Comparison of ENCODE assay signal across 10 cellular contexts in genomic region chr1:150558761-150559626, GRCh38. TPM values are rescaled to one million over a fixed set of nuclear protein-coding genes. Genes with fewer than 3 reads are reported as not detected.
DNase-seq lines count a peak whose midpoint lies in the region; ATAC-seq and TF ChIP-seq lines count a peak whose summit lies in the region.
"Had no signal": no experiment of that assay in that cellular context is flagged by ENCODE, and none has a peak within 500 bp of the region (broad histone marks: within the 10 kb centered on the region; RNA-seq: fewer than 3 reads in every experiment).

No MANE protein-coding gene starts in this region.

- intact Hi-C loops in head of caudate nucleus (cut with DNase I) = no loop called here
- intact Hi-C loops in aorta (cut with DNase I) = loop anchor here in 1 of 2 donors (5.0 kb wide), 1 partner anchor 97 kb away; no protein-coding TSS in a partner anchor

- no peak overlapping the region for H3K4me3 Mint-ChIP-seq in activated naive CD8-positive, alpha-beta T cell treated with anti-CD3 and anti-CD28 coated beads, Interleukin-2, amount 10 ng/mL, durations not matched to agents 7 days and 5 days
- no peak overlapping the region for H3K4me3 Mint-ChIP-seq in activated naive CD8-positive, alpha-beta T cell treated with anti-CD3 and anti-CD28 coated beads for 36 hours

- no peaks in the 10 kb centered on the region for H3K9me3 Mint-ChIP-seq in activated naive CD8-positive, alpha-beta T cell treated with anti-CD3 and anti-CD28 coated beads, Interleukin-2, amount 10 ng/mL, durations not matched to agents 7 days and 5 days
- H3K9me3 Mint-ChIP-seq in activated naive CD8-positive, alpha-beta T cell treated with anti-CD3 and anti-CD28 coated beads for 36 hours = no peaks in the 10 kb centered on the region
- H3K9me3 Mint-ChIP-seq: activated CD4-positive, alpha-beta memory T cell treated with anti-CD3 and anti-CD28 coated beads, Interleukin-2, amount 10 ng/mL, durations not matched to agents 7 days and 5 days had no signal

- H3K27me3 Mint-ChIP-seq in activated naive CD8-positive, alpha-beta T cell treated with anti-CD3 and anti-CD28 coated beads, Interleukin-2, amount 10 ng/mL, durations not matched to agents 7 days and 5 days = no peaks in the 10 kb centered on the region
- no peaks in the 10 kb centered on the region for H3K27me3 Mint-ChIP-seq in activated naive CD8-positive, alpha-beta T cell treated with anti-CD3 and anti-CD28 coated beads for 36 hours
- H3K27me3 Mint-ChIP-seq: activated CD4-positive, alpha-beta memory T cell treated with anti-CD3 and anti-CD28 coated beads, Interleukin-2, amount 10 ng/mL, durations not matched to agents 7 days and 5 days had no signal

- H3K4me1 ChIP-seq in neutrophil (ENCODE audit: control insufficient read depth in 1 of 2, insufficient read depth in 1 of 2, low read depth in 1 of 2, low read length in 1 of 2) (peaks cover 60 to 61% of the 10 kb centered on the region in 2 experiments), aorta (ENCODE audit: control insufficient read depth in 1 of 2, insufficient read depth in 2 of 2, low read length in 2 of 2) (peaks cover 0 to 9% of the 10 kb centered on the region in 2 donors)

- DNase-seq in activated naive CD8-positive, alpha-beta T cell treated with anti-CD3 and anti-CD28 coated beads, Interleukin-2, amount 10 ng/mL, durations not matched to agents 7 days and 5 days = no peak
- no peak for DNase-seq in activated naive CD8-positive, alpha-beta T cell treated with anti-CD3 and anti-CD28 coated beads for 36 hours
- DNase-seq in head of caudate nucleus (peak in 23 of 42 donors; percentile 15 to 69 (median 45)), aorta (peak; percentile 89), middle frontal gyrus (ENCODE audit: extremely low spot score, low spot score) (no peak), GOT3 (lab: John Stamatoyannopoulos, UW) (no peak), NCI-H2081 treated with DMSO at 0.1 percent for 48 hours (lab: John Stamatoyannopoulos, UW) (no peak)

- H3K27ac Mint-ChIP-seq in activated naive CD8-positive, alpha-beta T cell treated with anti-CD3 and anti-CD28 coated beads, Interleukin-2, amount 10 ng/mL, durations not matched to agents 7 days and 5 days = peak overlapping the region; percentile 12
- H3K27ac Mint-ChIP-seq in activated naive CD8-positive, alpha-beta T cell treated with anti-CD3 and anti-CD28 coated beads for 36 hours = no peak overlapping the region

- ATAC-seq in activated naive CD8-positive, alpha-beta T cell treated with anti-CD3 and anti-CD28 coated beads, Interleukin-2, amount 10 ng/mL, durations not matched to agents 7 days and 5 days (ENCODE audit: low read depth) = no peak
- no peak for ATAC-seq in aorta (ENCODE audit: low FRiP score)

- H3K4me3 ChIP-seq in neutrophil (ENCODE audit: low read depth in 1 of 2, low read length in 1 of 2) = peak overlapping the region; percentile 85 to 97
- H3K4me3 ChIP-seq in aorta (ENCODE audit: low read length in 2 of 2) = no peak overlapping the region
- H3K4me3 ChIP-seq: SK-N-MC had no signal

- H3K27me3 ChIP-seq in neutrophil (no peaks in the 10 kb centered on the region), aorta (ENCODE audit: control insufficient read depth in 1 of 2, insufficient read depth in 2 of 2, low read length in 1 of 2) (no peaks in the 10 kb centered on the region)

- POLR2A ChIA-PET in activated naive CD8-positive, alpha-beta T cell treated with anti-CD3 and anti-CD28 coated beads, Interleukin-2, amount 10 ng/mL, durations not matched to agents 7 days and 5 days (lab: Charles Lee) = interaction anchor here (1.0 to 13.9 kb wide), 6 partner anchors 7 to 71 kb away, joined by 3 to 1003 read pairs (median 46); partner anchors contain the start of genes ENSA, MCL1 and TARS2

- TF ChIP-seq CTCF in neutrophil (IDR thresholded peaks at IDR 0.05) = no peak

- WGBS in aorta, 2 donors = 16 to 32% methylated on average over 27 to 28 of the region's 28 CpGs

- H3K36me3 ChIP-seq in neutrophil = peaks cover 92% of the 10 kb centered on the region
- H3K36me3 ChIP-seq in aorta (ENCODE audit: control insufficient read depth in 1 of 2, insufficient read depth in 2 of 2, low read length in 1 of 2) = no peaks in the 10 kb centered on the region

- peaks cover 2% of the 10 kb centered on the region for H3K36me3 Mint-ChIP-seq in activated naive CD8-positive, alpha-beta T cell treated with anti-CD3 and anti-CD28 coated beads, Interleukin-2, amount 10 ng/mL, durations not matched to agents 7 days and 5 days
- no peaks in the 10 kb centered on the region for H3K36me3 Mint-ChIP-seq in activated naive CD8-positive, alpha-beta T cell treated with anti-CD3 and anti-CD28 coated beads for 36 hours

- H3K4me1 Mint-ChIP-seq in activated naive CD8-positive, alpha-beta T cell treated with anti-CD3 and anti-CD28 coated beads, Interleukin-2, amount 10 ng/mL, durations not matched to agents 7 days and 5 days = peaks cover 28% of the 10 kb centered on the region
- peaks cover 32% of the 10 kb centered on the region for H3K4me1 Mint-ChIP-seq in activated naive CD8-positive, alpha-beta T cell treated with anti-CD3 and anti-CD28 coated beads for 36 hours

- H3K9me3 ChIP-seq in neutrophil (no peaks in the 10 kb centered on the region), aorta (ENCODE audit: control insufficient read depth, low read length) (no peaks in the 10 kb centered on the region)

- peak overlapping the region; percentile 99 for H3K27ac ChIP-seq in neutrophil
- H3K27ac ChIP-seq in aorta (ENCODE audit: low read depth in 1 of 2, low read length in 2 of 2) = peak overlapping the region in 1 of 2 donors; percentile 17
- H3K27ac ChIP-seq: SK-N-MC had no signal

RNA-seq across cellular contexts. Expression of gene ADAMTSL4, which starts 9.8 kb away (rescaled TPM):
- under 1 TPM; 0.11 to 0.30 TPM for total RNA-seq in activated naive CD8-positive, alpha-beta T cell treated with anti-CD3 and anti-CD28 coated beads, Interleukin-2, amount 10 ng/mL, durations not matched to agents 7 days and 5 days
- total RNA-seq in activated naive CD8-positive, alpha-beta T cell treated with anti-CD3 and anti-CD28 coated beads for 36 hours = under 1 TPM; 0.06 to 0.10 TPM
- 10 to 100 TPM; 94.4 to 98.0 TPM for total RNA-seq in aorta
- polyA plus RNA-seq in aorta = 10 to 100 TPM in 1 of 2 donors, 1 to 10 TPM in 1; 8.8 to 50.4 TPM

RNA-seq across cellular contexts. Expression of gene MCL1, which starts 20.4 kb away (rescaled TPM):
- total RNA-seq in activated naive CD8-positive, alpha-beta T cell treated with anti-CD3 and anti-CD28 coated beads, Interleukin-2, amount 10 ng/mL, durations not matched to agents 7 days and 5 days = 100 to 1,000 TPM; 302 to 303 TPM
- total RNA-seq in activated naive CD8-positive, alpha-beta T cell treated with anti-CD3 and anti-CD28 coated beads for 36 hours = 100 to 1,000 TPM; 209 to 217 TPM
- total RNA-seq in aorta = 100 to 1,000 TPM; 247 to 533 TPM
- 100 to 1,000 TPM; 146 to 200 TPM for polyA plus RNA-seq in aorta

RNA-seq across cellular contexts. Expression of gene FALEC, which starts 43.4 kb away (rescaled TPM):
- under 1 TPM; 0.58 to 0.60 TPM for total RNA-seq in activated naive CD8-positive, alpha-beta T cell treated with anti-CD3 and anti-CD28 coated beads, Interleukin-2, amount 10 ng/mL, durations not matched to agents 7 days and 5 days
- not detected for total RNA-seq in activated naive CD8-positive, alpha-beta T cell treated with anti-CD3 and anti-CD28 coated beads for 36 hours
- under 1 TPM in 1 of 2 donors, not detected in 1; 0.99 TPM for total RNA-seq in aorta
- 1 to 10 TPM in 1 of 2 donors, not detected in 1; 1.1 TPM for polyA plus RNA-seq in aorta
- total RNA-seq: activated CD4-positive, alpha-beta memory T cell treated with anti-CD3 and anti-CD28 coated beads, Interleukin-2, amount 10 ng/mL, durations not matched to agents 7 days and 5 days had no signal

RNA-seq across cellular contexts. Expression of gene ECM1, which starts 51.1 kb away (rescaled TPM):
- total RNA-seq in activated naive CD8-positive, alpha-beta T cell treated with anti-CD3 and anti-CD28 coated beads, Interleukin-2, amount 10 ng/mL, durations not matched to agents 7 days and 5 days = 1 to 10 TPM; 1.4 to 1.7 TPM
- total RNA-seq in activated naive CD8-positive, alpha-beta T cell treated with anti-CD3 and anti-CD28 coated beads for 36 hours = under 1 TPM; 0.88 to 0.99 TPM
- total RNA-seq in aorta = 10 to 100 TPM; 26.3 to 57.6 TPM
- polyA plus RNA-seq in aorta = 10 to 100 TPM in 1 of 2 donors, 1 to 10 TPM in 1; 8.1 to 32.6 TPM

Comparison
In these comparisons a context has a peak if more than half of its experiments do, and no peak if none do; other contexts are left out.
1. DNase-seq: peak in head of caudate nucleus (23 of 42) and aorta (2 of 2); none in activated naive CD8-positive, alpha-beta T cell treated with anti-CD3 and anti-CD28 coated beads, Interleukin-2, amount 10 ng/mL, durations not matched to agents 7 days and 5 days (single experiment), activated naive CD8-positive, alpha-beta T cell treated with anti-CD3 and anti-CD28 coated beads for 36 hours (single experiment), middle frontal gyrus (single experiment), GOT3 (single experiment) and NCI-H2081 treated with DMSO at 0.1 percent for 48 hours (single experiment).
2. H3K4me3 ChIP-seq: peak in neutrophil (2 of 2); none in aorta (0 of 2).
3. RNA of gene ADAMTSL4, which starts 9.8 kb away (total RNA-seq): 94.4 to 98.0 TPM in aorta; 0.11 to 0.30 TPM in activated naive CD8-positive, alpha-beta T cell treated with anti-CD3 and anti-CD28 coated beads, Interleukin-2, amount 10 ng/mL, durations not matched to agents 7 days and 5 days and 0.06 to 0.10 TPM in activated naive CD8-positive, alpha-beta T cell treated with anti-CD3 and anti-CD28 coated beads for 36 hours; every median in the first group is over 10 times any median in the second.